ENCODE assay signal across 13 cellular contexts in genomic region chr12:108646597-108647190, GRCh38. TPM values are rescaled to one million over a fixed set of nuclear protein-coding genes. Genes with fewer than 3 reads are reported as not detected.
DNase-seq lines count a peak whose midpoint lies in the region; ATAC-seq and TF ChIP-seq lines count a peak whose summit lies in the region.
"Had no signal": no experiment of that assay in that cellular context is flagged by ENCODE, and none has a peak within 500 bp of the region (broad histone marks: within the 10 kb centered on the region; RNA-seq: fewer than 3 reads in every experiment).

No MANE protein-coding gene starts in this region.

- H3K9me3 Mint-ChIP-seq in activated T-cell treated with anti-CD3 and anti-CD28 coated beads, Interleukin-2, amount 50 U/mL, for 4 hours = no peaks in the 10 kb centered on the region
- H3K9me3 Mint-ChIP-seq in activated T-helper 2 cell treated with anti-CD3 and anti-CD28 coated beads, Interferon-gamma antibody, Interleukin-2, Interleukin-4, amounts not matched to agents 10 μg/mL and 5 μg/mL and 100 μg/mL, durations not matched to agents 14 hours and 24 hours and 36 hours = no peaks in the 10 kb centered on the region
- H3K9me3 Mint-ChIP-seq in glutamatergic neuron (ENCODE audit: unreplicated experiment) (peaks cover 11% of the 10 kb centered on the region), CD14-positive monocyte (peaks cover 0 to 2% (median 0%) of the 10 kb centered on the region in 7 donors)
- H3K9me3 Mint-ChIP-seq: endodermal cell had no signal

- H3K27ac Mint-ChIP-seq in activated T-helper 2 cell treated with anti-CD3 and anti-CD28 coated beads, Interferon-gamma antibody, Interleukin-2, Interleukin-4, amounts not matched to agents 10 μg/mL and 5 μg/mL and 100 μg/mL, durations not matched to agents 14 hours and 24 hours and 36 hours = peak overlapping the region; percentile 51
- H3K27ac Mint-ChIP-seq in glutamatergic neuron (ENCODE audit: unreplicated experiment) (peak overlapping the region; percentile 84), CD14-positive monocyte (peak overlapping the region in 3 of 7 donors; percentile 14 to 82 (median 20))
- H3K27ac Mint-ChIP-seq: endodermal cell had no signal

- peaks cover 5% of the 10 kb centered on the region for H3K36me3 Mint-ChIP-seq in activated T-cell treated with anti-CD3 and anti-CD28 coated beads, Interleukin-2, amount 50 U/mL, for 4 hours (ENCODE audit: insufficient read depth)
- peaks cover 47% of the 10 kb centered on the region for H3K36me3 Mint-ChIP-seq in activated T-helper 2 cell treated with anti-CD3 and anti-CD28 coated beads, Interferon-gamma antibody, Interleukin-2, Interleukin-4, amounts not matched to agents 10 μg/mL and 5 μg/mL and 100 μg/mL, durations not matched to agents 14 hours and 24 hours and 36 hours (ENCODE audit: low read depth)
- peaks cover 20% of the 10 kb centered on the region for H3K36me3 Mint-ChIP-seq in glutamatergic neuron (ENCODE audit: unreplicated experiment)
- peaks cover 72 to 79% of the 10 kb centered on the region in 2 donors for H3K36me3 Mint-ChIP-seq in CD14-positive monocyte

- intact Hi-C loops in activated T-helper 2 cell treated with anti-CD3 and anti-CD28 coated beads, Interferon-gamma antibody, Interleukin-2, Interleukin-4, amounts not matched to agents 10 μg/mL and 5 μg/mL and 100 μg/mL, durations not matched to agents 14 hours and 24 hours and 36 hours (cut with micrococcal nuclease) = loop anchor here (5.0 kb wide), 1 partner anchor 86 kb away; the partner anchor contains the start of gene CORO1C
- intact Hi-C loops in CD14-positive monocyte (cut with micrococcal nuclease) = no loop called here

- H3K27me3 Mint-ChIP-seq in activated T-cell treated with anti-CD3 and anti-CD28 coated beads, Interleukin-2, amount 50 U/mL, for 4 hours (ENCODE audit: low read depth) = no peaks in the 10 kb centered on the region
- H3K27me3 Mint-ChIP-seq in activated T-helper 2 cell treated with anti-CD3 and anti-CD28 coated beads, Interferon-gamma antibody, Interleukin-2, Interleukin-4, amounts not matched to agents 10 μg/mL and 5 μg/mL and 100 μg/mL, durations not matched to agents 14 hours and 24 hours and 36 hours (ENCODE audit: low read depth) = no peaks in the 10 kb centered on the region
- H3K27me3 Mint-ChIP-seq in glutamatergic neuron (ENCODE audit: unreplicated experiment) (peaks cover 11% of the 10 kb centered on the region), CD14-positive monocyte (ENCODE audit: low read depth in 3 of 3) (no peaks in the 10 kb centered on the region)

- no peak for DNase-seq in activated T-cell treated with anti-CD3 and anti-CD28 coated beads, Interleukin-2, amount 50 U/mL, for 4 hours
- no peak for DNase-seq in activated T-cell treated with anti-CD3 and anti-CD28 coated beads, Interleukin-2, amount 50 U/mL, for 48 hours
- DNase-seq in activated T-helper 2 cell treated with anti-CD3 and anti-CD28 coated beads, Interferon-gamma antibody, Interleukin-2, Interleukin-4, amounts not matched to agents 10 μg/mL and 5 μg/mL and 100 μg/mL, durations not matched to agents 14 hours and 24 hours and 36 hours (ENCODE audit: low spot score) = no peak
- DNase-seq in glutamatergic neuron = no peak
- DNase-seq in substantia nigra (lab: John Stamatoyannopoulos, UW) = no peak
- no peak for DNase-seq in CD14-positive monocyte (ENCODE audit: low spot score)
- no peak for DNase-seq in 8988T
- DNase-seq: activated CD4-positive, alpha-beta T cell treated with anti-CD3 and anti-CD28 coated beads for 1 hour; EL; right lobe of liver had no signal

- H3K4me3 Mint-ChIP-seq in activated T-cell treated with anti-CD3 and anti-CD28 coated beads, Interleukin-2, amount 50 U/mL, for 4 hours = peak overlapping the region; percentile 58
- H3K4me3 Mint-ChIP-seq in activated T-helper 2 cell treated with anti-CD3 and anti-CD28 coated beads, Interferon-gamma antibody, Interleukin-2, Interleukin-4, amounts not matched to agents 10 μg/mL and 5 μg/mL and 100 μg/mL, durations not matched to agents 14 hours and 24 hours and 36 hours (ENCODE audit: low read depth) = no peak overlapping the region
- H3K4me3 Mint-ChIP-seq in glutamatergic neuron (ENCODE audit: unreplicated experiment) (no peak overlapping the region), CD14-positive monocyte (no peak overlapping the region)
- H3K4me3 Mint-ChIP-seq: endodermal cell had no signal

- ATAC-seq in activated T-cell treated with anti-CD3 and anti-CD28 coated beads, Interleukin-2, amount 50 U/mL, for 4 hours = no peak
- ATAC-seq in GM18873 (IDR thresholded peaks at IDR 0.05; ENCODE audit: low FRiP score, unreplicated experiment) = no peak
- ATAC-seq: right lobe of liver had no signal

- H3K4me1 Mint-ChIP-seq in activated T-cell treated with anti-CD3 and anti-CD28 coated beads, Interleukin-2, amount 50 U/mL, for 4 hours (ENCODE audit: low read depth) = peaks cover 39% of the 10 kb centered on the region
- peaks cover 44% of the 10 kb centered on the region for H3K4me1 Mint-ChIP-seq in activated T-helper 2 cell treated with anti-CD3 and anti-CD28 coated beads, Interferon-gamma antibody, Interleukin-2, Interleukin-4, amounts not matched to agents 10 μg/mL and 5 μg/mL and 100 μg/mL, durations not matched to agents 14 hours and 24 hours and 36 hours (ENCODE audit: low read depth)
- peaks cover 50% of the 10 kb centered on the region for H3K4me1 Mint-ChIP-seq in glutamatergic neuron (ENCODE audit: low read depth, unreplicated experiment)
- H3K4me1 Mint-ChIP-seq in CD14-positive monocyte = peaks cover 19% of the 10 kb centered on the region

- TF ChIP-seq CTCF in glutamatergic neuron (IDR thresholded peaks at IDR 0.05; ENCODE audit: partially characterized antibody, unreplicated experiment) (no peak), CD14-positive monocyte (IDR thresholded peaks at IDR 0.05) (no peak)

- peak overlapping the region; percentile 18 for H3K27ac ChIP-seq in substantia nigra (ENCODE audit: low read depth, low read length, poor library complexity, severe bottlenecking)
- H3K27ac ChIP-seq: right lobe of liver had no signal

RNA-seq across cellular contexts. Expression of gene SELPLG, which starts 13.0 kb away (rescaled TPM):
- 10 to 100 TPM; 16.8 to 19.0 (median 17.5) TPM for total RNA-seq in activated T-cell treated with anti-CD3 and anti-CD28 coated beads, Interleukin-2, amount 50 U/mL, for 4 hours
- total RNA-seq in activated T-helper 2 cell treated with anti-CD3 and anti-CD28 coated beads, Interferon-gamma antibody, Interleukin-2, Interleukin-4, amounts not matched to agents 10 μg/mL and 5 μg/mL and 100 μg/mL, durations not matched to agents 14 hours and 24 hours and 36 hours = 52.1 and 55.6 TPM in 2 replicates
- 0.34 TPM for total RNA-seq in glutamatergic neuron (ENCODE audit: unreplicated experiment)
- polyA plus RNA-seq in CD14-positive monocyte = 100 to 1,000 TPM; 247 to 349 TPM

RNA-seq across cellular contexts. Expression of gene TMEM119, which starts 48.8 kb away (rescaled TPM):
- under 1 TPM in 2 of 3 donors, not detected in 1; 0.08 to 0.54 TPM for total RNA-seq in activated T-cell treated with anti-CD3 and anti-CD28 coated beads, Interleukin-2, amount 50 U/mL, for 4 hours
- total RNA-seq in activated T-helper 2 cell treated with anti-CD3 and anti-CD28 coated beads, Interferon-gamma antibody, Interleukin-2, Interleukin-4, amounts not matched to agents 10 μg/mL and 5 μg/mL and 100 μg/mL, durations not matched to agents 14 hours and 24 hours and 36 hours = not detected in 2 replicates
- total RNA-seq in glutamatergic neuron (ENCODE audit: unreplicated experiment) = 0.15 TPM
- under 1 TPM; 0.18 to 0.56 TPM for polyA plus RNA-seq in CD14-positive monocyte
- total RNA-seq: SK-MEL-5 had no signal

Comparison
In these comparisons a context has a peak if more than half of its experiments do, and no peak if none do; other contexts are left out.
1. RNA of gene SELPLG, which starts 13.0 kb away (total RNA-seq): 52.1 to 55.6 TPM in activated T-helper 2 cell treated with anti-CD3 and anti-CD28 coated beads, Interferon-gamma antibody, Interleukin-2, Interleukin-4, amounts not matched to agents 10 μg/mL and 5 μg/mL and 100 μg/mL, durations not matched to agents 14 hours and 24 hours and 36 hours and 16.8 to 19.0 TPM in activated T-cell treated with anti-CD3 and anti-CD28 coated beads, Interleukin-2, amount 50 U/mL, for 4 hours; 0.34 TPM in glutamatergic neuron (single experiment); every median in the first group is over 10 times any median in the second.